Comparison of ENCODE assay signal across 19 cellular contexts in genomic region chr22:41898645-41899044, GRCh38. TPM values are rescaled to one million over a fixed set of nuclear protein-coding genes. Genes with fewer than 3 reads are reported as not detected.
DNase-seq lines count a peak whose midpoint lies in the region; ATAC-seq and TF ChIP-seq lines count a peak whose summit lies in the region.
"Had no signal": no experiment of that assay in that cellular context is flagged by ENCODE, and none has a peak within 500 bp of the region (broad histone marks: within the 10 kb centered on the region; RNA-seq: fewer than 3 reads in every experiment).

No MANE protein-coding gene starts in this region.

- H3K27me3 ChIP-seq in right atrium auricular region, result no peaks in the 10 kb centered on the region

- peaks cover 0 to 46% of the 10 kb centered on the region in 2 donors for H3K4me1 ChIP-seq in right atrium auricular region

- TF ChIP-seq CTCF in right atrium auricular region (IDR thresholded peaks at IDR 0.05) (no peak), omental fat pad (IDR thresholded peaks at IDR 0.05) (no peak)

- H3K36me3 ChIP-seq in right atrium auricular region, result peaks cover 52% of the 10 kb centered on the region

- ATAC-seq in Right ventricle myocardium inferior (peak; percentile 18), omental fat pad (ENCODE audit: low FRiP score) (no peak)
- ATAC-seq: Panc1 had no signal

- peak overlapping the region; percentile 41 to 57 for H3K27ac ChIP-seq in right atrium auricular region

- DNase-seq in Right ventricle myocardium inferior (ENCODE audit: missing footprints), result peak; percentile 50
- DNase-seq in cardiac septum (ENCODE audit: low spot score), result no peak
- DNase-seq in right atrium auricular region (ENCODE audit: low spot score), result no peak
- DNase-seq in posterior vena cava (ENCODE audit: low spot score), result peak; percentile 50
- DNase-seq in omental fat pad (ENCODE audit: low spot score), result no peak
- DNase-seq in germinal center (ENCODE audit: low spot score), result no peak
- no peak for DNase-seq in stimulated activated CD4-positive, alpha-beta T cell treated with anti-CD3 and anti-CD28 coated beads, Interleukin-4, amount 100 ng/mL, for 4 hours
- no peak for DNase-seq in NCI-H2196 treated with DMSO at 0.1 percent for 48 hours (lab: John Stamatoyannopoulos, UW; ENCODE audit: unreplicated experiment)
- DNase-seq: EL, GF-D8, MV-4-11, NCI-H1105 treated with DMSO at 0.1 percent for 48 hours, NCI-H2029 treated with DMSO at 0.1 percent for 48 hours, NCI-H2171, NCI-H524 treated with DMSO at 0.1 percent for 48 hours, NCI-H82 had no signal

- intact Hi-C loops in Right ventricle myocardium inferior (cut with DNase I) (no loop called here), cardiac septum (cut with DNase I) (no loop called here), posterior vena cava (cut with DNase I) (no loop called here)

- no peak overlapping the region for H3K4me3 ChIP-seq in right atrium auricular region

- no peaks in the 10 kb centered on the region for H3K9me3 ChIP-seq in right atrium auricular region

RNA-seq across cellular contexts. Expression of gene SHISA8, which starts 16.2 kb away (rescaled TPM):
- total RNA-seq in Right ventricle myocardium inferior, result 6.8 TPM
- total RNA-seq in cardiac septum, result not detected
- total RNA-seq in right atrium auricular region, result under 1 TPM; 0.31 to 0.67 TPM
- total RNA-seq in posterior vena cava, result not detected
- total RNA-seq in omental fat pad, result not detected
- total RNA-seq: H4, SK-MEL-5 had no signal

RNA-seq across cellular contexts. Expression of gene TNFRSF13C, which starts 28.0 kb away (rescaled TPM):
- total RNA-seq in Right ventricle myocardium inferior (1.2 TPM), cardiac septum (0.08 TPM), right atrium auricular region (under 1 TPM; 0.11 to 0.12 TPM), posterior vena cava (under 1 TPM; 0.28 to 0.33 TPM), omental fat pad (under 1 TPM; 0.16 to 0.84 (median 0.22) TPM)

RNA-seq across cellular contexts. Expression of gene CENPM, which starts 48.3 kb away (rescaled TPM):
- 1.5 TPM for total RNA-seq in Right ventricle myocardium inferior
- 0.24 TPM for total RNA-seq in cardiac septum
- total RNA-seq in right atrium auricular region, result not detected
- not detected for total RNA-seq in posterior vena cava
- total RNA-seq in omental fat pad, result 1 to 10 TPM in 1 of 4 donors, under 1 TPM in 1, not detected in 2; 0.84 to 5.4 TPM

Comparison
In these comparisons a context has a peak if more than half of its experiments do, and no peak if none do; other contexts are left out.
1. DNase-seq: peak in Right ventricle myocardium inferior (single experiment) and posterior vena cava (single experiment); none in cardiac septum (single experiment), right atrium auricular region (single experiment), omental fat pad (single experiment), germinal center (single experiment), stimulated activated CD4-positive, alpha-beta T cell treated with anti-CD3 and anti-CD28 coated beads, Interleukin-4, amount 100 ng/mL, for 4 hours (0 of 2) and NCI-H2196 treated with DMSO at 0.1 percent for 48 hours (single experiment).